Comparison of ENCODE assay signal across 8 cellular contexts in genomic region chr17:42743595-42744282, GRCh38. TPM values are rescaled to one million over a fixed set of nuclear protein-coding genes. Genes with fewer than 3 reads are reported as not detected.
A peak's percentile ranks its signal among the peaks of the same experiment; 100 is the strongest.
DNase-seq lines count a peak whose midpoint lies in the region; ATAC-seq and TF ChIP-seq lines count a peak whose summit lies in the region.

No MANE protein-coding gene starts in this region.

- H3K4me3 ChIP-seq in iPS-11a (ENCODE audit: low read depth, low read length) (peak overlapping the region; percentile 58), stomach smooth muscle (ENCODE audit: low read length in 2 of 2) (peak overlapping the region; percentile 91 to 95)

- H3K4me1 Mint-ChIP-seq in activated T-cell treated with anti-CD3 and anti-CD28 coated beads, Interleukin-2, amount 50 U/mL, for 72 hours (ENCODE audit: low read depth) = peaks cover 26% of the 10 kb centered on the region
- peaks cover 28% of the 10 kb centered on the region for H3K4me1 Mint-ChIP-seq in activated B cell treated with CpG ODN at 0.5 μM for 24 hours

- H3K27ac Mint-ChIP-seq in activated T-cell treated with anti-CD3 and anti-CD28 coated beads, Interleukin-2, amount 50 U/mL, for 72 hours = peak overlapping the region; percentile 96
- H3K27ac Mint-ChIP-seq in activated B cell treated with CpG ODN at 0.5 μM for 24 hours = peak overlapping the region; percentile 96

- no peak for ATAC-seq in activated T-cell treated with anti-CD3 and anti-CD28 coated beads, Interleukin-2, amount 50 U/mL, for 72 hours (replicated peaks in 1 of 2)
- ATAC-seq in activated B cell treated with CpG ODN at 0.5 μM for 24 hours (ENCODE audit: low read depth) = no peak
- ATAC-seq in GM18858 (IDR thresholded peaks at IDR 0.05; ENCODE audit: unreplicated experiment) = no peak

- H3K9me3 Mint-ChIP-seq in activated T-cell treated with anti-CD3 and anti-CD28 coated beads, Interleukin-2, amount 50 U/mL, for 72 hours = no peaks in the 10 kb centered on the region
- no peaks in the 10 kb centered on the region for H3K9me3 Mint-ChIP-seq in activated B cell treated with CpG ODN at 0.5 μM for 24 hours

- CTCF ChIA-PET in activated B cell treated with CpG ODN at 0.5 μM for 24 hours (lab: Charles Lee) = interaction anchor here (1.1 to 1.7 kb wide), 4 partner anchors 18 to 34 kb away, joined by 3 to 6 read pairs (median 4); partner anchors contain the start of genes RAMP2 and VPS25

- intact Hi-C loops in activated B cell treated with CpG ODN at 0.5 μM for 24 hours (cut with micrococcal nuclease) = loop anchor here (1.0 to 10.0 kb wide), 4 partner anchors 20 to 241 kb away; partner anchors contain the start of genes BECN1, PTGES3L, RUNDC1 and VPS25

- H3K36me3 Mint-ChIP-seq in activated T-cell treated with anti-CD3 and anti-CD28 coated beads, Interleukin-2, amount 50 U/mL, for 72 hours (ENCODE audit: insufficient read depth in 2 of 2) = no peaks in the 10 kb centered on the region
- peaks cover 10% of the 10 kb centered on the region for H3K36me3 Mint-ChIP-seq in activated B cell treated with CpG ODN at 0.5 μM for 24 hours (ENCODE audit: low read depth)

- H3K9ac ChIP-seq in stomach smooth muscle (ENCODE audit: low read length in 2 of 2) = peak overlapping the region; percentile 81 to 83

- peak overlapping the region; percentile 76 for H3K27ac ChIP-seq in stomach smooth muscle (ENCODE audit: low read length)

- no peaks in the 10 kb centered on the region for H3K9me3 ChIP-seq in stomach smooth muscle (ENCODE audit: control insufficient read depth in 2 of 2, low read length in 2 of 2)

- TF ChIP-seq CTCF in activated B cell treated with CpG ODN at 0.5 μM for 24 hours (IDR thresholded peaks at IDR 0.05) = no peak

- peaks cover 17% of the 10 kb centered on the region for H3K4me1 ChIP-seq in stomach smooth muscle (ENCODE audit: control insufficient read depth, insufficient read depth, low read length)

- no peaks in the 10 kb centered on the region for H3K36me3 ChIP-seq in stomach smooth muscle (ENCODE audit: control insufficient read depth in 2 of 2, insufficient read depth in 2 of 2, low read length in 2 of 2)

- H3K27me3 ChIP-seq in stomach smooth muscle (ENCODE audit: control insufficient read depth in 1 of 2, insufficient read depth in 2 of 2, low read length in 2 of 2) = no peaks in the 10 kb centered on the region

- peak overlapping the region; percentile 94 for H3K4me3 Mint-ChIP-seq in activated T-cell treated with anti-CD3 and anti-CD28 coated beads, Interleukin-2, amount 50 U/mL, for 72 hours
- H3K4me3 Mint-ChIP-seq in activated B cell treated with CpG ODN at 0.5 μM for 24 hours = peak overlapping the region; percentile 96

- H3K27me3 Mint-ChIP-seq in activated T-cell treated with anti-CD3 and anti-CD28 coated beads, Interleukin-2, amount 50 U/mL, for 72 hours (ENCODE audit: low read depth) = peaks cover 10% of the 10 kb centered on the region
- H3K27me3 Mint-ChIP-seq in activated B cell treated with CpG ODN at 0.5 μM for 24 hours = peaks cover 4% of the 10 kb centered on the region

- DNase-seq in activated T-cell treated with anti-CD3 and anti-CD28 coated beads, Interleukin-2, amount 50 U/mL, for 72 hours = no peak
- DNase-seq in activated T-cell treated with anti-CD3 and anti-CD28 coated beads for 4 hours (no peak), activated B cell treated with CpG ODN at 0.5 μM for 24 hours (no peak), NCI-H2081 (lab: John Stamatoyannopoulos, UW) (no peak)
- no peak for DNase-seq in activated CD4-positive, alpha-beta T cell treated with anti-CD3 and anti-CD28 coated beads for 48 hours

- POLR2A ChIA-PET in activated B cell treated with CpG ODN at 0.5 μM for 24 hours (lab: Charles Lee) = interaction anchor here (0.5 to 2.2 kb wide), 16 partner anchors 10 to 1442 kb away, joined by 3 to 12 read pairs (median 4); partner anchors contain the start of genes BECN1, RETREG3, TUBG1 and VPS25

RNA-seq across cellular contexts. Expression of gene EZH1, which starts 1.1 kb away (rescaled TPM):
- 10 to 100 TPM; 40.9 to 45.9 TPM for total RNA-seq in activated T-cell treated with anti-CD3 and anti-CD28 coated beads, Interleukin-2, amount 50 U/mL, for 72 hours
- total RNA-seq in activated B cell treated with CpG ODN at 0.5 μM for 24 hours = 74.7 and 81.6 TPM in 2 replicates

RNA-seq across cellular contexts. Expression of gene RAMP2, which starts 17.3 kb away (rescaled TPM):
- not detected for total RNA-seq in activated T-cell treated with anti-CD3 and anti-CD28 coated beads, Interleukin-2, amount 50 U/mL, for 72 hours
- total RNA-seq in activated B cell treated with CpG ODN at 0.5 μM for 24 hours = not detected in 2 replicates

RNA-seq across cellular contexts. Expression of gene VPS25, which starts 29.5 kb away (rescaled TPM):
- 10 to 100 TPM; 64.4 to 71.6 TPM for total RNA-seq in activated T-cell treated with anti-CD3 and anti-CD28 coated beads, Interleukin-2, amount 50 U/mL, for 72 hours
- total RNA-seq in activated B cell treated with CpG ODN at 0.5 μM for 24 hours = 49.7 and 49.8 TPM in 2 replicates

RNA-seq across cellular contexts. Expression of gene WNK4, which starts 36.7 kb away (rescaled TPM):
- total RNA-seq in activated T-cell treated with anti-CD3 and anti-CD28 coated beads, Interleukin-2, amount 50 U/mL, for 72 hours = 1 to 10 TPM; 1.0 to 1.1 TPM
- 0.10 and 0.29 TPM in 2 replicates for total RNA-seq in activated B cell treated with CpG ODN at 0.5 μM for 24 hours

RNA-seq across cellular contexts. Expression of gene COA3, which starts 54.8 kb away (rescaled TPM):
- 10 to 100 TPM; 21.9 to 23.9 TPM for total RNA-seq in activated T-cell treated with anti-CD3 and anti-CD28 coated beads, Interleukin-2, amount 50 U/mL, for 72 hours
- total RNA-seq in activated B cell treated with CpG ODN at 0.5 μM for 24 hours = 41.4 and 48.0 TPM in 2 replicates
